ENCODE assay signal across 3 cellular contexts in genomic region chr2:238594796-238595749, GRCh38.
TF ChIP-seq lines count a peak whose summit lies in the region.

No MANE protein-coding gene starts in this region.

TF ChIP-seq in A549, 52 proteins besides CTCF, POLR2A, EP300 and RAD21:
- TF ChIP-seq POLR2AphosphoS2 (conservative IDR thresholded peaks at IDR 0.05; ENCODE audit: low read length) (no peak), FOSL2 (IDR thresholded peaks at IDR 0.05) (no peak), FOSL2 (CRISPR knock-in tag; IDR thresholded peaks at IDR 0.05) (no peak), NFE2L2 (conservative IDR thresholded peaks at IDR 0.05; ENCODE audit: low read length) (no peak), CHD2 (IDR thresholded peaks at IDR 0.05; ENCODE audit: low read length, partially characterized antibody) (no peak), FOXS1 (CRISPR knock-in tag; IDR thresholded peaks at IDR 0.05) (no peak), ZFP36 (IDR thresholded peaks at IDR 0.05; ENCODE audit: borderline replicate concordance, partially characterized antibody) (no peak), KDM1A (IDR thresholded peaks at IDR 0.05; ENCODE audit: low read depth) (no peak), HEYL (CRISPR knock-in tag; IDR thresholded peaks at IDR 0.05) (no peak), ELK1 (IDR thresholded peaks at IDR 0.05; ENCODE audit: low read depth, low read length) (no peak), SREBF2 (IDR thresholded peaks at IDR 0.05) (no peak), RCOR1 (IDR thresholded peaks at IDR 0.05; ENCODE audit: low read depth, low read length) (no peak), MYC (IDR thresholded peaks at IDR 0.05; ENCODE audit: borderline replicate concordance, low read length) (no peak), ESRRA (IDR thresholded peaks at IDR 0.05; ENCODE audit: borderline replicate concordance, low read length) (no peak), RFX5 (IDR thresholded peaks at IDR 0.05) (no peak), PHF8 (IDR thresholded peaks at IDR 0.05; ENCODE audit: borderline replicate concordance, low read depth) (no peak), MAX (IDR thresholded peaks at IDR 0.05) (no peak), CEBPB (IDR thresholded peaks at IDR 0.05) (no peak), HMGXB4 (CRISPR knock-in tag; IDR thresholded peaks at IDR 0.05; ENCODE audit: borderline replicate concordance) (no peak)

TF ChIP-seq in IMR-90, 13 proteins besides CTCF, POLR2A, EP300 and RAD21:
- TF ChIP-seq USF2 (IDR thresholded peaks at IDR 0.05; ENCODE audit: low read depth, low read length) (no peak), RFX5 (IDR thresholded peaks at IDR 0.05; ENCODE audit: low read depth, low read length) (no peak), CHD1 (IDR thresholded peaks at IDR 0.05; ENCODE audit: low read depth, low read length) (no peak), MAZ (IDR thresholded peaks at IDR 0.05; ENCODE audit: borderline replicate concordance, low read depth, low read length) (no peak), FOS (IDR thresholded peaks at IDR 0.05; ENCODE audit: low read depth, low read length) (no peak), RCOR1 (IDR thresholded peaks at IDR 0.05; ENCODE audit: insufficient replicate concordance, low read length) (no peak), ELK1 (IDR thresholded peaks at IDR 0.05; ENCODE audit: borderline replicate concordance, low read depth, low read length) (no peak), MXI1 (IDR thresholded peaks at IDR 0.05; ENCODE audit: borderline replicate concordance, low read depth, low read length) (no peak), CEBPB (IDR thresholded peaks at IDR 0.05; ENCODE audit: low read depth, low read length) (no peak), BHLHE40 (IDR thresholded peaks at IDR 0.05; ENCODE audit: low read depth, low read length) (no peak), SMC3 (IDR thresholded peaks at IDR 0.05; ENCODE audit: low read depth, low read length) (no peak), NFE2L2 (IDR thresholded peaks at IDR 0.05; ENCODE audit: low read depth, low read length) (no peak), MAFK (IDR thresholded peaks at IDR 0.05; ENCODE audit: low read depth, low read length) (no peak)

TF ChIP-seq in GM23338, 12 proteins besides CTCF, POLR2A, EP300 and RAD21:
- no peak for TF ChIP-seq REST (IDR thresholded peaks at IDR 0.05; ENCODE audit: unreplicated experiment)
